1 cellular context compared by ENCODE assay signal in genomic region chr4:68872442-68873217, GRCh38.
A peak's percentile ranks its signal among the peaks of the same experiment; 100 is the strongest.
TF ChIP-seq lines count a peak whose summit lies in the region.

No MANE protein-coding gene starts in this region.

TF ChIP-seq in HepG2, 621 proteins besides CTCF, POLR2A, EP300 and RAD21 (continued from another document and continues in another):
- TF ChIP-seq ARID5B (CRISPR knock-in tag; IDR thresholded peaks at IDR 0.05) (no peak; the same call in 1 of the 2 replicates), PAXIP1 (CRISPR knock-in tag; conservative IDR thresholded peaks at IDR 0.05) (peak; percentile 87), HNRNPUL1 (IDR thresholded peaks at IDR 0.05; ENCODE audit: low read depth, low read length) (0 out of 2 replicates have a peak, but pooled peaks have one; percentile 39), ARID3A (IDR thresholded peaks at IDR 0.05; ENCODE audit: low read depth, low read length) (0 out of 2 replicates have a peak, but pooled peaks have one; percentile 32), IRX3 (CRISPR knock-in tag; IDR thresholded peaks at IDR 0.05; ENCODE audit: borderline replicate concordance, low read depth) (no peak), SKIL (CRISPR knock-in tag; IDR thresholded peaks at IDR 0.05; ENCODE audit: borderline replicate concordance) (no peak), HNRNPLL (IDR thresholded peaks at IDR 0.05; ENCODE audit: low read depth, low read length, poor library complexity, severe bottlenecking) (no peak), PPARG (CRISPR knock-in tag; conservative IDR thresholded peaks at IDR 0.05) (peak; percentile 48), ZNF674 (CRISPR knock-in tag; IDR thresholded peaks at IDR 0.05; ENCODE audit: low read depth) (no peak), NFYB (CRISPR knock-in tag; IDR thresholded peaks at IDR 0.05) (no peak), ZNF512B (CRISPR knock-in tag; IDR thresholded peaks at IDR 0.05; ENCODE audit: borderline replicate concordance) (no peak), ZBTB46 (CRISPR knock-in tag; IDR thresholded peaks at IDR 0.05; ENCODE audit: borderline replicate concordance) (no peak), KDM5A (IDR thresholded peaks at IDR 0.05; ENCODE audit: borderline replicate concordance, low read length) (no peak; the same call in 1 of the 2 replicates), MIER2 (CRISPR knock-in tag; IDR thresholded peaks at IDR 0.05) (no peak), ZNF326 (CRISPR knock-in tag; IDR thresholded peaks at IDR 0.05; ENCODE audit: borderline replicate concordance) (no peak), PCBP2 (optimal IDR thresholded peaks at IDR 0.05; ENCODE audit: low read depth, low read length, poor library complexity, severe bottlenecking) (no peak), CENPBD1 (CRISPR knock-in tag; IDR thresholded peaks at IDR 0.05; ENCODE audit: borderline replicate concordance, low read depth) (no peak), THAP8 (CRISPR knock-in tag; IDR thresholded peaks at IDR 0.05; ENCODE audit: borderline replicate concordance) (no peak), ZNF841 (CRISPR knock-in tag; IDR thresholded peaks at IDR 0.05; ENCODE audit: borderline replicate concordance) (no peak), ZBTB44 (CRISPR knock-in tag; IDR thresholded peaks at IDR 0.05) (no peak), YEATS4 (CRISPR knock-in tag; IDR thresholded peaks at IDR 0.05; ENCODE audit: borderline replicate concordance) (0 out of 2 replicates have a peak, but pooled peaks have one; percentile 39), SOX13 (IDR thresholded peaks at IDR 0.05) (no peak), SOX13 (CRISPR knock-in tag; conservative IDR thresholded peaks at IDR 0.05 in 1 of 2, IDR thresholded peaks at IDR 0.05 in 1 of 2) (peak in 1 of 2 experiments; percentile 64; a peak in 1 of 4 replicates), ZNF557 (CRISPR knock-in tag; IDR thresholded peaks at IDR 0.05) (no peak), RFXAP (CRISPR knock-in tag; IDR thresholded peaks at IDR 0.05; ENCODE audit: borderline replicate concordance) (0 out of 2 replicates have a peak, but pooled peaks have one; percentile 1), GZF1 (CRISPR knock-in tag; IDR thresholded peaks at IDR 0.05) (no peak), NR2F1 (CRISPR knock-in tag; IDR thresholded peaks at IDR 0.05) (0 out of 4 replicates have a peak, but pooled peaks of 1 of the 2 experiments have one; percentile 16), ZNF432 (CRISPR knock-in tag; IDR thresholded peaks at IDR 0.05; ENCODE audit: borderline replicate concordance) (no peak), STAG1 (CRISPR knock-in tag; IDR thresholded peaks at IDR 0.05) (no peak), ZNF766 (CRISPR knock-in tag; IDR thresholded peaks at IDR 0.05; ENCODE audit: borderline replicate concordance) (no peak), ZNF44 (CRISPR knock-in tag; IDR thresholded peaks at IDR 0.05) (no peak), HMG20A (CRISPR knock-in tag; IDR thresholded peaks at IDR 0.05; ENCODE audit: borderline replicate concordance) (peak; percentile 41), FOXK1 (CRISPR knock-in tag; IDR thresholded peaks at IDR 0.05; ENCODE audit: borderline replicate concordance, low read depth) (no peak), ZNF784 (CRISPR knock-in tag; IDR thresholded peaks at IDR 0.05; ENCODE audit: borderline replicate concordance) (no peak), NCOR1 (IDR thresholded peaks at IDR 0.05; ENCODE audit: borderline replicate concordance, low read length) (peak; percentile 91), ELF3 (CRISPR knock-in tag; IDR thresholded peaks at IDR 0.05) (0 out of 2 replicates have a peak, but pooled peaks have one; percentile 36), TEAD2 (CRISPR knock-in tag; IDR thresholded peaks at IDR 0.05) (no peak), NR0B2 (CRISPR knock-in tag; IDR thresholded peaks at IDR 0.05) (no peak), GATAD2A (CRISPR knock-in tag; IDR thresholded peaks at IDR 0.05) (peak; percentile 49), SKI (IDR thresholded peaks at IDR 0.05; ENCODE audit: partially characterized antibody) (no peak)
